In the genomic region with DNA sequence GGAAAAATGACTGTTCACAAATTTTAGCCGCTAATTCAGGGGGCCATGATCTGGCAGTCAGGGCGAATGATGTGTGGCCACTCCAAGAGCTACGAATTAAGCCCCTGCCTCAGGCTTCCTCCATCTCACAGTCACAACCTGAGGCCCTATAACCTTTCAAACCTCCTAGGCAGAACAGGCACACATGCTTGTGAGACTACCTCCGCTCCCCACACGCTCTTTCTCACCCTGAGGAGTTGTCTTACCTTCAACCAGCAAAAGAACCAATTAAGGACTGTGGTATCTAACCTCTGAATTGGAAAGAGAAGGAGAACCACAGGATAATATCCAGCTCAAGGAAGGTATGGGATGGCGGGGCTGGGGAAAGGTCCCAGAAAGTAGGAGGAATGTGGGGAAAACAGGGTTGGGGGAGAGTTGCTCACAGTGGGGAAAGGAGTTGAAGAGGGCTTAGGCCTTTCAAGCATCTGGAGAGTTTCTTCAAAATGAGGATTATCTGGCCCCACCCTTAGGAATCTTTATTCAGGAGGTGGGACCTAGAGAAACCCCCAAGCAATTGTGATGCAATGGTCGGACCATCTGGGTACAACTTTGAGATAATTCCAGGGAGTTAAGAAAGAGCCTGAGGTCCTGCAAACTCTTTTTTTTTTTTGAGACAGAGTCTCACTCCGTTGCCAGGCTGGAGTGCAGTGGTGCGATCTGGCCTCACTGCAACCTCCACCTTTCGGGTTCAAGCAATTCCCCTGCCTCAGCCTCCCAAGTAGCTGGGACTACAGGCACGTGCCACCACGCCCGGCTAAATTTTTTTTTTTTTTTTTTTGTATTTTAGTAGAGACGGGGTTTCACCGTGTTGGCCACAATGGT, we compare ENCODE assay signal across 24 cellular contexts. TPM values are rescaled to one million over a fixed set of nuclear protein-coding genes. Genes with fewer than 3 reads are reported as not detected.
A peak's percentile ranks its signal among the peaks of the same experiment; 100 is the strongest.
DNase-seq lines count a peak whose midpoint lies in the region; ATAC-seq, FAIRE-seq and TF ChIP-seq lines count a peak whose summit lies in the region.
"Had no signal": no experiment of that assay in that cellular context is flagged by ENCODE, and none has a peak within 500 bp of the region (broad histone marks: within the 10 kb centered on the region; RNA-seq: fewer than 3 reads in every experiment).

No MANE protein-coding gene starts in this region.

- no peaks in the 10 kb centered on the region for H3K9me3 Mint-ChIP-seq in activated CD4-positive, alpha-beta T cell treated with anti-CD3 and anti-CD28 coated beads, Interleukin-2, amount 10 ng/mL, durations not matched to agents 7 days and 5 days
- H3K9me3 Mint-ChIP-seq: activated CD4-positive, alpha-beta memory T cell treated with anti-CD3 and anti-CD28 coated beads, Interleukin-2, amount 10 ng/mL, durations not matched to agents 7 days and 5 days; activated T-helper 1 cell treated with anti-CD3 and anti-CD28 coated beads, Interleukin-12 subunit alpha, Interleukin-12 subunit beta, Interleukin-2, Interleukin-4 antibody, amounts not matched to agents 30 ng/mL and 10 ng/mL and 1 ng/mL, durations not matched to agents 14 hours and 24 hours and 36 hours; effector memory CD8-positive, alpha-beta T cell had no signal

- H3K27me3 ChIP-seq in colonic mucosa (peaks cover 12% of the 10 kb centered on the region), keratinocyte (ENCODE audit: control insufficient read depth, extremely low read depth, insufficient read depth, low read length) (peaks cover 32% of the 10 kb centered on the region), testis (no peaks in the 10 kb centered on the region), right cardiac atrium (ENCODE audit: control insufficient read depth, insufficient read depth) (no peaks in the 10 kb centered on the region)

- no peak for TF ChIP-seq POLR2A in testis (IDR thresholded peaks at IDR 0.05)

- no peaks in the 10 kb centered on the region for H3K9me3 ChIP-seq in colonic mucosa
- H3K9me3 ChIP-seq in keratinocyte (ENCODE audit: control insufficient read depth, low read depth, low read length) = no peaks in the 10 kb centered on the region
- H3K9me3 ChIP-seq in testis = no peaks in the 10 kb centered on the region
- no peaks in the 10 kb centered on the region for H3K9me3 ChIP-seq in right cardiac atrium (ENCODE audit: control insufficient read depth, low read length)
- H3K9me3 ChIP-seq: left lung, tibial artery had no signal

- peak overlapping the region; percentile 82 for H3K27ac ChIP-seq in colonic mucosa
- no peak overlapping the region for H3K27ac ChIP-seq in keratinocyte (ENCODE audit: control insufficient read depth, insufficient read depth, low read length)
- no peak overlapping the region for H3K27ac ChIP-seq in testis
- H3K27ac ChIP-seq in right cardiac atrium (ENCODE audit: low read length) = no peak overlapping the region
- H3K27ac ChIP-seq: HL-60, left lung, tibial artery had no signal

- no peaks in the 10 kb centered on the region for H4K20me1 ChIP-seq in keratinocyte (ENCODE audit: control insufficient read depth, extremely low read depth, insufficient read depth, low read length)

- no peak overlapping the region for H3K27ac Mint-ChIP-seq in activated CD4-positive, alpha-beta T cell treated with anti-CD3 and anti-CD28 coated beads, Interleukin-2, amount 10 ng/mL, durations not matched to agents 7 days and 5 days
- H3K27ac Mint-ChIP-seq: activated CD4-positive, alpha-beta memory T cell treated with anti-CD3 and anti-CD28 coated beads, Interleukin-2, amount 10 ng/mL, durations not matched to agents 7 days and 5 days; activated T-helper 1 cell treated with anti-CD3 and anti-CD28 coated beads, Interleukin-12 subunit alpha, Interleukin-12 subunit beta, Interleukin-2, Interleukin-4 antibody, amounts not matched to agents 30 ng/mL and 10 ng/mL and 1 ng/mL, durations not matched to agents 14 hours and 24 hours and 36 hours; effector memory CD8-positive, alpha-beta T cell had no signal

- no peak overlapping the region for H3K4me2 ChIP-seq in keratinocyte (ENCODE audit: control insufficient read depth, extremely low read depth, insufficient read depth, low read depth, low read length)
- H3K4me2 ChIP-seq: smooth muscle cell had no signal

- FAIRE-seq in keratinocyte (lab: Jason Lieb, UNC) = peak; percentile 9
- FAIRE-seq: A204.1, RCC 7860, TTC549 had no signal

- ATAC-seq in right cardiac atrium = no peak
- ATAC-seq: effector memory CD8-positive, alpha-beta T cell; left lung had no signal

- no peak overlapping the region for H3K4me3 Mint-ChIP-seq in activated CD4-positive, alpha-beta T cell treated with anti-CD3 and anti-CD28 coated beads, Interleukin-2, amount 10 ng/mL, durations not matched to agents 7 days and 5 days
- H3K4me3 Mint-ChIP-seq: activated CD4-positive, alpha-beta memory T cell treated with anti-CD3 and anti-CD28 coated beads, Interleukin-2, amount 10 ng/mL, durations not matched to agents 7 days and 5 days; activated T-helper 1 cell treated with anti-CD3 and anti-CD28 coated beads, Interleukin-12 subunit alpha, Interleukin-12 subunit beta, Interleukin-2, Interleukin-4 antibody, amounts not matched to agents 30 ng/mL and 10 ng/mL and 1 ng/mL, durations not matched to agents 14 hours and 24 hours and 36 hours; effector memory CD8-positive, alpha-beta T cell had no signal

- H3K36me3 ChIP-seq in colonic mucosa (no peaks in the 10 kb centered on the region), keratinocyte (ENCODE audit: control insufficient read depth in 2 of 2, extremely low read depth in 1 of 2, insufficient read depth in 2 of 2, low read length in 2 of 2) (peaks cover 0 to 3% of the 10 kb centered on the region in 2 experiments), testis (ENCODE audit: low read depth, missing control alignments) (no peaks in the 10 kb centered on the region)

- H3K9ac ChIP-seq in colonic mucosa (ENCODE audit: low read depth in 2 of 2, low read length in 2 of 2) (peak overlapping the region in 1 of 2 donors; percentile 22), keratinocyte (ENCODE audit: control insufficient read depth, extremely low read depth, insufficient read depth, low read length) (no peak overlapping the region)

- no peaks in the 10 kb centered on the region for H3K9me1 ChIP-seq in keratinocyte (ENCODE audit: control insufficient read depth, extremely low read depth, insufficient read depth, low read length)

- peaks cover 7% of the 10 kb centered on the region for H3K4me1 Mint-ChIP-seq in activated CD4-positive, alpha-beta T cell treated with anti-CD3 and anti-CD28 coated beads, Interleukin-2, amount 10 ng/mL, durations not matched to agents 7 days and 5 days

- POLR2A ChIA-PET in activated CD4-positive, alpha-beta T cell treated with anti-CD3 and anti-CD28 coated beads, Interleukin-2, amount 10 ng/mL, durations not matched to agents 7 days and 5 days (lab: Charles Lee) = no interaction called here

- H3K36me3 Mint-ChIP-seq in activated CD4-positive, alpha-beta T cell treated with anti-CD3 and anti-CD28 coated beads, Interleukin-2, amount 10 ng/mL, durations not matched to agents 7 days and 5 days (ENCODE audit: low read depth) = no peaks in the 10 kb centered on the region

- no peak overlapping the region for H2AFZ ChIP-seq in keratinocyte (ENCODE audit: control insufficient read depth, low read length)

- intact Hi-C loops in colonic mucosa (cut with DNase I) = no loop called here
- intact Hi-C loops in testis (cut with DNase I; ENCODE audit: low total_unique reads) = no loop called here
- intact Hi-C loops in right cardiac atrium (cut with DNase I) = loop anchor here in 1 of 4 donors (10.0 kb wide), 1 partner anchor 68 kb away; no protein-coding TSS in a partner anchor

- DNase-seq in activated CD4-positive, alpha-beta T cell treated with anti-CD3 and anti-CD28 coated beads, Interleukin-2, amount 10 ng/mL, durations not matched to agents 7 days and 5 days = peak; percentile 3
- no peak for DNase-seq in activated CD4-positive, alpha-beta T cell treated with anti-CD3 and anti-CD28 coated beads, Interleukin-2, amount 50 U/mL, for 4 hours
- peak; percentile 17 for DNase-seq in colonic mucosa
- DNase-seq in keratinocyte (ENCODE audit: low read depth, low spot score) = no peak
- DNase-seq in testis = peak; percentile 2
- no peak for DNase-seq in NCI-H1417 treated with DMSO at 0.1 percent for 48 hours (lab: John Stamatoyannopoulos, UW)
- no peak for DNase-seq in right cardiac atrium
- DNase-seq in NCI-H1092 (lab: John Stamatoyannopoulos, UW) = no peak
- DNase-seq: activated CD4-positive, alpha-beta memory T cell treated with anti-CD3 and anti-CD28 coated beads, Interleukin-2, amount 10 ng/mL, durations not matched to agents 7 days and 5 days; C1 segment of cervical spinal cord; DMS153; effector memory CD8-positive, alpha-beta T cell; GOT3; KG1; left lung; NCI-H1092 treated with DMSO at 0.1 percent for 48 hours; NCI-H748 treated with DMSO at 0.1 percent for 48 hours had no signal

- H3K79me2 ChIP-seq in keratinocyte (ENCODE audit: control insufficient read depth, insufficient read depth, low read length) = peaks cover 11% of the 10 kb centered on the region

- CTCF ChIA-PET in activated CD4-positive, alpha-beta T cell treated with anti-CD3 and anti-CD28 coated beads, Interleukin-2, amount 10 ng/mL, durations not matched to agents 7 days and 5 days (lab: Charles Lee) = no interaction called here

- TF ChIP-seq CTCF in colonic mucosa (IDR thresholded peaks at IDR 0.05) = no peak
- no peak for TF ChIP-seq CTCF in keratinocyte (optimal IDR thresholded peaks at IDR 0.05 in 1 of 3, IDR thresholded peaks at IDR 0.05 in 1 of 3, conservative IDR thresholded peaks at IDR 0.05 in 1 of 3; ENCODE audit: extremely low read depth in 1 of 3, insufficient read depth in 2 of 3, low read length in 3 of 3)
- no peak for TF ChIP-seq CTCF in testis (IDR thresholded peaks at IDR 0.05)

- 87% methylated on average over 15 of the region's 15 CpGs for WGBS in testis, 2 donors
- 74% methylated on average over 15 of the region's 15 CpGs for WGBS in right cardiac atrium

- dilution Hi-C loops in keratinocyte (cut with MboI; ENCODE audit: extremely low pct_ligation_motif_present, low sequenced_read_pairs) = no loop called here

- H3K4me3 ChIP-seq in colonic mucosa (no peak overlapping the region), keratinocyte (ENCODE audit: control insufficient read depth in 2 of 3, extremely low read depth in 1 of 3, insufficient read depth in 2 of 3, low read depth in 1 of 3, low read length in 3 of 3) (no peak overlapping the region), testis (no peak overlapping the region), right cardiac atrium (ENCODE audit: low read length) (no peak overlapping the region)
- H3K4me3 ChIP-seq: smooth muscle cell, tibial artery had no signal

- peaks cover 60% of the 10 kb centered on the region for H3K27me3 Mint-ChIP-seq in activated CD4-positive, alpha-beta T cell treated with anti-CD3 and anti-CD28 coated beads, Interleukin-2, amount 10 ng/mL, durations not matched to agents 7 days and 5 days

- peaks cover 34% of the 10 kb centered on the region for H3K4me1 ChIP-seq in colonic mucosa
- H3K4me1 ChIP-seq in keratinocyte (ENCODE audit: control insufficient read depth, extremely low read depth, insufficient read depth, low read length) = peaks cover 45% of the 10 kb centered on the region
- peaks cover 23% of the 10 kb centered on the region for H3K4me1 ChIP-seq in testis
- peaks cover 4% of the 10 kb centered on the region for H3K4me1 ChIP-seq in right cardiac atrium (ENCODE audit: control insufficient read depth, insufficient read depth, low read length)

RNA-seq across cellular contexts. Expression of gene PCDH1, which starts 5.5 kb away (rescaled TPM):
- not detected for total RNA-seq in activated CD4-positive, alpha-beta T cell treated with anti-CD3 and anti-CD28 coated beads, Interleukin-2, amount 10 ng/mL, durations not matched to agents 7 days and 5 days
- total RNA-seq in colonic mucosa (100 to 1,000 TPM in 1 of 2 donors, 10 to 100 TPM in 1; 97.3 to 105 TPM), testis (10 to 100 TPM in 1 of 2 donors, 1 to 10 TPM in 1; 9.6 to 10.6 TPM), right cardiac atrium (10 to 100 TPM in 2 of 4 donors, 1 to 10 TPM in 2; 7.2 to 21.3 (median 12.2) TPM)
- polyA plus RNA-seq in keratinocyte (10.0 to 19.9 TPM (median 14.2 TPM) in 3 replicates), testis (ENCODE audit: insufficient read depth, low read depth, low replicate concordance) (5.6 TPM), right cardiac atrium (9.2 TPM)
- 76.5 TPM for polyA plus RNA-seq in keratinocyte (2011; ENCODE audit: low read depth)
- 6.6 and 7.2 TPM in 2 replicates for polyA plus RNA-seq in keratinocyte (2011; cell fraction: cytosol; rRNA removed)
- polyA plus RNA-seq in keratinocyte (2011; cell fraction: nucleus; rRNA removed) = 32.7 and 43.1 TPM in 2 replicates
- 18.0 and 74.0 TPM in 2 replicates for polyA plus RNA-seq in keratinocyte (2012; ENCODE audit: low replicate concordance)
- polyA minus RNA-seq in keratinocyte = 45.5 to 90.7 TPM (median 50.3 TPM) in 3 replicates
- 24.2 TPM for polyA minus RNA-seq in keratinocyte (2011; cell fraction: cytosol; rRNA and poly(A)+ RNA removed)
- 71.8 and 73.0 TPM in 2 replicates for polyA minus RNA-seq in keratinocyte (2011; cell fraction: nucleus; rRNA and poly(A)+ RNA removed)
- total RNA-seq: activated CD4-positive, alpha-beta memory T cell treated with anti-CD3 and anti-CD28 coated beads, Interleukin-2, amount 10 ng/mL, durations not matched to agents 7 days and 5 days; activated T-helper 1 cell treated with anti-CD3 and anti-CD28 coated beads, Interleukin-12 subunit alpha, Interleukin-12 subunit beta, Interleukin-2, Interleukin-4 antibody, amounts not matched to agents 30 ng/mL and 10 ng/mL and 1 ng/mL, durations not matched to agents 14 hours and 24 hours and 36 hours had no signal

RNA-seq across cellular contexts. Expression of gene DELE1, which starts 50.9 kb away (rescaled TPM):
- 10 to 100 TPM; 71.5 to 72.1 TPM for total RNA-seq in activated CD4-positive, alpha-beta T cell treated with anti-CD3 and anti-CD28 coated beads, Interleukin-2, amount 10 ng/mL, durations not matched to agents 7 days and 5 days
- total RNA-seq in colonic mucosa = 10 to 100 TPM; 69.2 to 69.4 TPM
- 37.3 to 49.6 TPM (median 37.5 TPM) in 3 replicates for polyA plus RNA-seq in keratinocyte
- 9.4 TPM for polyA plus RNA-seq in keratinocyte (2011; ENCODE audit: low read depth)
- polyA plus RNA-seq in keratinocyte (2011; cell fraction: cytosol; rRNA removed) = 29.6 and 34.1 TPM in 2 replicates
- polyA plus RNA-seq in keratinocyte (2011; cell fraction: nucleus; rRNA removed) = 106 and 128 TPM in 2 replicates
- 28.3 and 30.1 TPM in 2 replicates for polyA plus RNA-seq in keratinocyte (2012; ENCODE audit: low replicate concordance)
- polyA minus RNA-seq in keratinocyte = 38.8 to 47.1 TPM (median 43.9 TPM) in 3 replicates
- 19.2 TPM for polyA minus RNA-seq in keratinocyte (2011; cell fraction: cytosol; rRNA and poly(A)+ RNA removed)
- 22.9 and 39.2 TPM in 2 replicates for polyA minus RNA-seq in keratinocyte (2011; cell fraction: nucleus; rRNA and poly(A)+ RNA removed)
- 10 to 100 TPM; 69.9 to 75.8 TPM for total RNA-seq in testis
- 51.2 TPM for polyA plus RNA-seq in testis (ENCODE audit: insufficient read depth, low read depth, low replicate concordance)
- 100 to 1,000 TPM in 2 of 4 donors, 10 to 100 TPM in 2; 82.6 to 109 (median 99.2) TPM for total RNA-seq in right cardiac atrium
- polyA plus RNA-seq in right cardiac atrium = 62.0 TPM

Comparison
In these comparisons a context has a peak if more than half of its experiments do, and no peak if none do; other contexts are left out.
1. DNase-seq: peak in activated CD4-positive, alpha-beta T cell treated with anti-CD3 and anti-CD28 coated beads, Interleukin-2, amount 10 ng/mL, durations not matched to agents 7 days and 5 days (single experiment), colonic mucosa (single experiment) and testis (single experiment); none in activated CD4-positive, alpha-beta T cell treated with anti-CD3 and anti-CD28 coated beads, Interleukin-2, amount 50 U/mL, for 4 hours (0 of 2), keratinocyte (single experiment), NCI-H1417 treated with DMSO at 0.1 percent for 48 hours (single experiment), right cardiac atrium (0 of 3) and NCI-H1092 (single experiment).
2. RNA of gene PCDH1, which starts 5.5 kb away (total RNA-seq): 97.3 to 105 TPM in colonic mucosa, 7.2 to 21.3 TPM in right cardiac atrium and 9.6 to 10.6 TPM in testis; not detected in activated CD4-positive, alpha-beta T cell treated with anti-CD3 and anti-CD28 coated beads, Interleukin-2, amount 10 ng/mL, durations not matched to agents 7 days and 5 days; every median in the first group is over 4 times any median in the second.